25 cellular contexts compared by ENCODE assay signal in genomic region chr3:103437850-103438249, GRCh38.
"Had no signal": no experiment of that assay in that cellular context is flagged by ENCODE, and none has a peak within 500 bp of the region (broad histone marks: within the 10 kb centered on the region; RNA-seq: fewer than 3 reads in every experiment).

No MANE protein-coding gene starts in this region.

- ATAC-seq: heart left ventricle, natural killer cell, psoas muscle, upper lobe of right lung had no signal

- H3K4me1 Mint-ChIP-seq: naive B cell, natural killer cell, nephron progenitor cell, neural progenitor cell had no signal

- DNase-seq: heart left ventricle; islet precursor cell; mesendoderm; naive B cell; natural killer cell; nephron progenitor cell; occipital lobe; psoas muscle; sigmoid colon; small intestine; spleen; stimulated activated CD4-positive, alpha-beta T cell treated with anti-CD3 and anti-CD28 coated beads, Interleukin-4, amount 100 ng/mL, for 24 hours; stimulated activated naive CD4-positive, alpha-beta T cell; tibial artery; trophoblast cell; upper lobe of right lung had no signal

- H3K27ac Mint-ChIP-seq: mesothelial cell of epicardium; natural killer cell; nephron progenitor cell; neural progenitor cell; stimulated activated naive CD8-positive, alpha-beta T cell treated with anti-CD3 and anti-CD28 coated beads, Interleukin-15, Interleukin-2, amounts not matched to agents 100 ng/mL and 50 ng/mL, for 24 hours had no signal

- H3K36me3 Mint-ChIP-seq: naive B cell, natural killer cell had no signal

- H3K27me3 ChIP-seq: heart left ventricle, neural progenitor cell, neutrophil, right atrium auricular region, sigmoid colon, spleen, suprapubic skin, tibial artery, upper lobe of right lung had no signal

- H3K4me3 ChIP-seq: heart left ventricle, lung, neural progenitor cell, psoas muscle, right atrium auricular region, sigmoid colon, spleen, suprapubic skin, thoracic aorta, tibial artery, upper lobe of right lung had no signal

- H3K27ac ChIP-seq: heart left ventricle, neural progenitor cell, neutrophil, parathyroid adenoma, psoas muscle, right atrium auricular region, sigmoid colon, spleen, suprapubic skin, thoracic aorta, tibial artery, upper lobe of right lung had no signal

- H3K9me3 ChIP-seq: neutrophil, psoas muscle, right atrium auricular region, sigmoid colon, suprapubic skin, thoracic aorta, tibial artery, upper lobe of right lung had no signal

- H3K27me3 Mint-ChIP-seq: naive B cell; stimulated activated naive CD8-positive, alpha-beta T cell treated with anti-CD3 and anti-CD28 coated beads, Interleukin-15, Interleukin-2, amounts not matched to agents 100 ng/mL and 50 ng/mL, for 24 hours had no signal

- H3K4me3 Mint-ChIP-seq: mesothelial cell of epicardium; naive B cell; natural killer cell; nephron progenitor cell; neural progenitor cell; stimulated activated naive CD8-positive, alpha-beta T cell treated with anti-CD3 and anti-CD28 coated beads, Interleukin-15, Interleukin-2, amounts not matched to agents 100 ng/mL and 50 ng/mL, for 24 hours had no signal

- H3K4me1 ChIP-seq: heart left ventricle, neural progenitor cell, parathyroid adenoma, psoas muscle, right atrium auricular region, sigmoid colon, spleen, suprapubic skin, tibial artery, upper lobe of right lung had no signal

- H3K36me3 ChIP-seq: heart left ventricle, neural progenitor cell, neutrophil, right atrium auricular region, sigmoid colon, spleen, suprapubic skin, thoracic aorta, tibial artery, upper lobe of right lung had no signal
